In the genomic region with DNA sequence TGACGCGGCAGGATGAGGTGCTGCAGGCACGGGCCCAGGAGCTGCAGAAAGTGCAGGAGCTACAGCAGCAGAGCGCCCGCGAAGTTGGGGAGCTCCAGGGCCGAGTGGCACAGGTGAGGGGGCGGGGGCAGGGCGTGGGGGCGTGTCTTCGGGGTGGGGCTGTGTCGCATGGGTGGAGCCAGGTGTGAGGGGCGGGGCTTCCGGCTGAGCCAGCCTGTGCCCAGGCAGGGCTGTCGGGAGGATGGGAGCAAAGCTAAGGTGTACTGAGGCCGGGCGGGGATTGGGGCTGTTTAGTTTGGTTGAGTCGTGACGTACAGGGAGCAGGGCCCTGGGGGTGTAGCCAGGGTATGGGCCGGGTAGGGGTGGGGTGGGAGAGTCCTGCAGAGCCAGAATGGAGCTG, we compare ENCODE assay signal across 11 cellular contexts.
DNase-seq lines count a peak whose midpoint lies in the region; ATAC-seq, FAIRE-seq and TF ChIP-seq lines count a peak whose summit lies in the region.
"Had no signal": no experiment of that assay in that cellular context is flagged by ENCODE, and none has a peak within 500 bp of the region (broad histone marks: within the 10 kb centered on the region; RNA-seq: fewer than 3 reads in every experiment).

No MANE protein-coding gene starts in this region.

- no peaks in the 10 kb centered on the region for H3K79me2 ChIP-seq in PC-3 (ENCODE audit: low read length)
- no peaks in the 10 kb centered on the region for H3K79me2 ChIP-seq in H1 (ENCODE audit: control insufficient read depth in 1 of 2, insufficient read depth in 2 of 2, low read length in 2 of 2)

- no peak overlapping the region for H2BK120ac ChIP-seq in H1 (replicated peaks; ENCODE audit: low read depth, low read length)

- no peaks in the 10 kb centered on the region for H3F3A ChIP-seq in PC-3 (ENCODE audit: low read length, unreplicated experiment)

- ATAC-seq in PC-3, result peak; percentile 84
- ATAC-seq in GM18517 (IDR thresholded peaks at IDR 0.05; ENCODE audit: unreplicated experiment), result no peak
- ATAC-seq in GM21825 (IDR thresholded peaks at IDR 0.05; ENCODE audit: unreplicated experiment), result no peak

- H2BK12ac ChIP-seq in H1 (ENCODE audit: low read depth, low read length), result no peak overlapping the region

- no peak for TF ChIP-seq POLR2A in H1 (IDR thresholded peaks at IDR 0.05; ENCODE audit: control extremely low read depth in 1 of 2, low read depth in 2 of 2, low read length in 2 of 2)

- 0 out of 2 replicates have a peak overlapping the region, but pooled peaks have one; percentile 3 for H4K8ac ChIP-seq in H1 (ENCODE audit: extremely low read depth, insufficient read depth, low read length)

- no peak overlapping the region for H2BK15ac ChIP-seq in H1 (ENCODE audit: low read length)

- TF ChIP-seq CTCF in GM12865 (IDR thresholded peaks at IDR 0.05; ENCODE audit: insufficient read depth, low read depth, low read length, missing control alignments) (no peak), PC-3 (conservative IDR thresholded peaks at IDR 0.05; ENCODE audit: low read depth, low read length) (no peak), H1 (IDR thresholded peaks at IDR 0.05; ENCODE audit: control extremely low read depth in 1 of 3, insufficient read depth in 1 of 3, low read depth in 1 of 3, low read length in 3 of 3) (no peak)

- H3K79me1 ChIP-seq in H1 (ENCODE audit: low read depth, low read length), result no peaks in the 10 kb centered on the region

- H3K9me3 ChIP-seq in PC-3 (ENCODE audit: low read length) (no peaks in the 10 kb centered on the region), H1 (ENCODE audit: insufficient read depth in 2 of 2, low read depth in 1 of 2, low read length in 1 of 2) (no peaks in the 10 kb centered on the region)
- H3K9me3 ChIP-seq: uterus had no signal

- H2BK5ac ChIP-seq in H1 (ENCODE audit: low read depth, low read length), result no peak overlapping the region

- H2BK20ac ChIP-seq in H1 (ENCODE audit: low read length), result no peak overlapping the region

- H3K23ac ChIP-seq in H1 (ENCODE audit: insufficient read length), result no peak overlapping the region

- H3K27ac ChIP-seq in PC-3 (ENCODE audit: low read length) (no peak overlapping the region), H1 (ENCODE audit: low read depth, low read length) (no peak overlapping the region)
- H3K27ac ChIP-seq: uterus had no signal

- POLR2A ChIA-PET in PC-3 (lab: Charles Lee; ENCODE audit: unreplicated experiment) (no interaction called here), H1 (lab: Charles Lee; ENCODE audit: partially characterized antibody) (interaction anchor here (0.6 to 1.5 kb wide), 8 partner anchors 10 to 67 kb away, joined by 3 to 6 read pairs (median 3); no protein-coding TSS in a partner anchor)

- H4K20me1 ChIP-seq in PC-3 (ENCODE audit: low read length), result no peaks in the 10 kb centered on the region
- H4K20me1 ChIP-seq in H1 (replicated peaks in 1 of 2; ENCODE audit: control insufficient read depth in 1 of 2, insufficient read depth in 2 of 2, low read length in 2 of 2), result peaks cover 0 to 1% of the 10 kb centered on the region in 2 experiments

- no peaks in the 10 kb centered on the region for H3K4me1 ChIP-seq in PC-3 (ENCODE audit: insufficient read depth, low read length)
- peaks cover 0 to 6% (median 0%) of the 10 kb centered on the region in 4 experiments; a peak in 1 of 7 replicates for H3K4me1 ChIP-seq in H1 (replicated peaks in 1 of 4; ENCODE audit: control insufficient read depth in 3 of 4, insufficient read depth in 4 of 4, low read length in 3 of 4)
- H3K4me1 ChIP-seq: uterus had no signal

- intact Hi-C loops in PC-3 (cut with micrococcal nuclease), result no loop called here

- H3K56ac ChIP-seq in H1 (replicated peaks; ENCODE audit: insufficient read length, low read depth, low read length), result no peak overlapping the region

- 15% methylated on average over 12 of the region's 20 CpGs; no CpG with 5 or more reads in 1 of the 2 experiments for WGBS in H1 (ENCODE audit: extremely low coverage in 1 of 2, insufficient coverage in 1 of 2, insufficient read length in 1 of 2, insufficient replicate concordance in 2 of 2, low coverage in 1 of 2, low lambda C conversion rate in 2 of 2, missing lambda C conversion rate in 1 of 2), 2 experiments

- H3K23me2 ChIP-seq in H1 (ENCODE audit: low read depth, low read length), result no peaks in the 10 kb centered on the region

- no peaks in the 10 kb centered on the region for H3K9me2 ChIP-seq in PC-3 (replicated peaks; ENCODE audit: low read length)

- H3K4me2 ChIP-seq in PC-3 (ENCODE audit: low read length) (no peak overlapping the region), H1 (ENCODE audit: insufficient read depth in 1 of 2, low read depth in 2 of 2, low read length in 2 of 2) (peak overlapping the region; percentile 40 to 51)
- H3K4me2 ChIP-seq: smooth muscle cell had no signal

- no peak overlapping the region for H2AFZ ChIP-seq in PC-3 (ENCODE audit: low read length)
- H2AFZ ChIP-seq in H1 (ENCODE audit: low read length), result peak overlapping the region; percentile 14; the same call in 1 of the 2 replicates

- H2AK5ac ChIP-seq in H1 (ENCODE audit: low read depth, low read length), result no peak overlapping the region

- CTCF ChIA-PET in PC-3 (lab: Charles Lee), result interaction anchor here (0.6 kb wide), 1 partner anchor 14 kb away, joined by 8 read pairs; no protein-coding TSS in a partner anchor
- CTCF ChIA-PET in H1 (lab: Charles Lee; ENCODE audit: partially characterized antibody), result interaction anchor here (0.7 to 7.8 kb wide), 12 partner anchors 11 to 119 kb away, joined by 3 to 51 read pairs (median 4); no protein-coding TSS in a partner anchor

- peak overlapping the region; percentile 47 for H4K5ac ChIP-seq in H1 (ENCODE audit: insufficient read length, low read depth, low read length)

- H3K14ac ChIP-seq in H1 (ENCODE audit: insufficient read length), result no peak overlapping the region

- no peak for FAIRE-seq in H1 (lab: Jason Lieb, UNC)

- H3K4ac ChIP-seq in H1 (replicated peaks; ENCODE audit: insufficient read length, low read depth, low read length), result peak overlapping the region; percentile 21

- H3K9ac ChIP-seq in PC-3 (ENCODE audit: low read length) (no peak overlapping the region), H1 (replicated peaks in 1 of 4; ENCODE audit: extremely low read depth in 1 of 4, low read depth in 3 of 4, low read length in 3 of 4) (no peak overlapping the region)

- no peak for TF ChIP-seq RAD21 in H1 (IDR thresholded peaks at IDR 0.05 in 1 of 2, conservative IDR thresholded peaks at IDR 0.05 in 1 of 2; ENCODE audit: low read depth in 2 of 2, low read length in 2 of 2)

- DNase-seq in GM12865 (ENCODE audit: low read depth), result peak; percentile 24
- DNase-seq in PC-3, result peak; percentile 39
- DNase-seq in H1 (ENCODE audit: low read depth in 1 of 2, low spot score in 2 of 2), result peak; percentile 84 to 97
- peak; percentile 23 to 62 for DNase-seq in stimulated activated CD4-positive, alpha-beta T cell treated with anti-CD3 and anti-CD28 coated beads, Interleukin-2, amount 100 ng/mL, for 24 hours
- DNase-seq in NCI-H2107 treated with DMSO at 0.1 percent for 48 hours (lab: John Stamatoyannopoulos, UW; ENCODE audit: unreplicated experiment), result no peak
- no peak for DNase-seq in NCI-H146 (lab: John Stamatoyannopoulos, UW)
- DNase-seq: midbrain, uterus had no signal

- no TSS peak for BruUV-seq in PC-3 (replicated peaks; lab: Mats Ljungman, UMichigan)

- H3K18ac ChIP-seq in H1 (ENCODE audit: extremely low read depth, low read length), result peak overlapping the region; percentile 72; the same call in 1 of the 2 replicates

- peaks cover 8% of the 10 kb centered on the region; the same call in 1 of the 2 replicates for H3K36me3 ChIP-seq in PC-3 (ENCODE audit: low read depth, low read length)
- peaks cover 0 to 16% (median 5%) of the 10 kb centered on the region in 4 experiments; a peak in 5 of 8 replicates for H3K36me3 ChIP-seq in H1 (ENCODE audit: control insufficient read depth in 2 of 4, insufficient read depth in 4 of 4, low read length in 3 of 4)
- H3K36me3 ChIP-seq: uterus had no signal

- no peak for TF ChIP-seq EP300 in H1 (IDR thresholded peaks at IDR 0.05; ENCODE audit: borderline replicate concordance in 1 of 2, low read depth in 2 of 2, low read length in 2 of 2)

- no peaks in the 10 kb centered on the region for H3K27me3 ChIP-seq in PC-3 (ENCODE audit: low read length)
- H3K27me3 ChIP-seq in H1 (replicated peaks in 1 of 4; ENCODE audit: control insufficient read depth in 3 of 4, extremely low read depth in 1 of 4, insufficient read depth in 3 of 4, low read length in 3 of 4), result no peaks in the 10 kb centered on the region
- H3K27me3 ChIP-seq: uterus had no signal

- H3K4me3 ChIP-seq in GM12865 (ENCODE audit: low read depth, low read length) (no peak overlapping the region), PC-3 (ENCODE audit: low read length) (no peak overlapping the region), H1 (ENCODE audit: extremely low read depth in 1 of 4, insufficient read depth in 2 of 4, low read depth in 3 of 4, low read length in 4 of 4) (peak overlapping the region in 1 of 4 experiments; percentile 15; a peak in 1 of 8 replicates)
- H3K4me3 ChIP-seq: smooth muscle cell, uterus had no signal

- no peak overlapping the region for H4K91ac ChIP-seq in H1 (replicated peaks; ENCODE audit: insufficient read length, low read length)

TF ChIP-seq in H1, 55 proteins besides CTCF, POLR2A, EP300 and RAD21:
- no peak for TF ChIP-seq TAF7 (optimal IDR thresholded peaks at IDR 0.05; ENCODE audit: borderline replicate concordance, low read depth, low read length)
- TF ChIP-seq BACH1 (IDR thresholded peaks at IDR 0.05; ENCODE audit: low read length), result no peak
- TF ChIP-seq SRF (IDR thresholded peaks at IDR 0.05; ENCODE audit: low read depth, low read length), result peak; percentile 8; the same call in 1 of the 2 replicates
- TF ChIP-seq, protein P1, sequence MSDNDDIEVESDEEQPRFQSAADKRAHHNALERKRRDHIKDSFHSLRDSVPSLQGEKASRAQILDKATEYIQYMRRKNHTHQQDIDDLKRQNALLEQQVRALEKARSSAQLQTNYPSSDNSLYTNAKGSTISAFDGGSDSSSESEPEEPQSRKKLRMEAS (IDR thresholded peaks at IDR 0.05), result peak; percentile 22; the same call in 1 of the 2 replicates

Comparison
In these comparisons a context has a peak if more than half of its experiments do, and no peak if none do; other contexts are left out.
1. DNase-seq: peak in GM12865 (single experiment), PC-3 (single experiment), H1 (2 of 2) and stimulated activated CD4-positive, alpha-beta T cell treated with anti-CD3 and anti-CD28 coated beads, Interleukin-2, amount 100 ng/mL, for 24 hours (2 of 2); none in NCI-H2107 treated with DMSO at 0.1 percent for 48 hours (single experiment) and NCI-H146 (single experiment).